1 cellular context compared by ENCODE assay signal in genomic region chr2:69660084-69660483, GRCh38.
TF ChIP-seq lines count a peak whose summit lies in the region.

No MANE protein-coding gene starts in this region.

TF ChIP-seq in HepG2, 621 proteins besides CTCF, POLR2A, EP300 and RAD21 (continued from another document):
- TF ChIP-seq, protein P1, sequence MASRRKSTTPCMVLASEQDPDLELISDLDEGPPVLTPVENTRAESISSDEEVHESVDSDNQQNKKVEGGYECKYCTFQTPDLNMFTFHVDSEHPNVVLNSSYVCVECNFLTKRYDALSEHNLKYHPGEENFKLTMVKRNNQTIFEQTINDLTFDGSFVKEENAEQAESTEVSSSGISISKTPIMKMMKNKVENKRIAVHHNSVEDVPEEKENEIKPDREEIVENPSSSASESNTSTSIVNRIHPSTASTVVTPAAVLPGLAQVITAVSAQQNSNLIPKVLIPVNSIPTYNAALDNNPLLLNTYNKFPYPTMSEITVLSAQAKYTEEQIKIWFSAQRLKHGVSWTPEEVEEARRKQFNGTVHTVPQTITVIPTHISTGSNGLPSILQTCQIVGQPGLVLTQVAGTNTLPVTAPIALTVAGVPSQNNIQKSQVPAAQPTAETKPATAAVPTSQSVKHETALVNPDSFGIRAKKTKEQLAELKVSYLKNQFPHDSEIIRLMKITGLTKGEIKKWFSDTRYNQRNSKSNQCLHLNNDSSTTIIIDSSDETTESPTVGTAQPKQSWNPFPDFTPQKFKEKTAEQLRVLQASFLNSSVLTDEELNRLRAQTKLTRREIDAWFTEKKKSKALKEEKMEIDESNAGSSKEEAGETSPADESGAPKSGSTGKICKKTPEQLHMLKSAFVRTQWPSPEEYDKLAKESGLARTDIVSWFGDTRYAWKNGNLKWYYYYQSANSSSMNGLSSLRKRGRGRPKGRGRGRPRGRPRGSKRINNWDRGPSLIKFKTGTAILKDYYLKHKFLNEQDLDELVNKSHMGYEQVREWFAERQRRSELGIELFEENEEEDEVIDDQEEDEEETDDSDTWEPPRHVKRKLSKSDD (CRISPR knock-in tag; IDR thresholded peaks at IDR 0.05; ENCODE audit: low read depth), result no peak
- TF ChIP-seq MAFF (IDR thresholded peaks at IDR 0.05; ENCODE audit: low read depth, low read length) (0 out of 2 replicates have a peak, but pooled peaks have one; percentile 1), SRSF1 (optimal IDR thresholded peaks at IDR 0.05; ENCODE audit: low read depth, low read length) (no peak), NFE2L2 (IDR thresholded peaks at IDR 0.05; ENCODE audit: low read length) (peak; percentile 17; the same call in 1 of the 2 replicates)
